In the genomic region with DNA sequence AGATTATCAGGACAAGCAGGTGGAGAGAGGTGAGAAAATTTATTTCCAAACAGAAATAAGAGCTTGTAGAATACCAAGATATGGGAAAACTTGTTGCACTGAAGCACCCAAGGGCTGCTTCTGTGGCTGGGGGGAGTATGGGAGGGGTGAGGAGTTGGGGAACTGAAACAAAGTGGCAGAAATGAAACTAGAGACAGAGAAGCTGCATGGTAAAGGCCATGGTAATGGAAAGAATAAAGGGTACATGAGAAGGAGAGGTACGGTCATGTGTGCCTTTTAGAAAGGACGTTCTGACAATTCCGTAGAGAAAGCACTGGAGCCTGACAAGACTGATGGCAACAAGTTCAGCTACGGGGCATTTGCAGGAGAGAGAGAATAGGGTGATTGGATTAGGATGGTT, we compare ENCODE assay signal across 13 cellular contexts.
DNase-seq lines count a peak whose midpoint lies in the region; ATAC-seq and TF ChIP-seq lines count a peak whose summit lies in the region.
"Had no signal": no experiment of that assay in that cellular context is flagged by ENCODE, and none has a peak within 500 bp of the region (broad histone marks: within the 10 kb centered on the region; RNA-seq: fewer than 3 reads in every experiment).

No MANE protein-coding gene starts in this region.

- ATAC-seq in GM18867 (IDR thresholded peaks at IDR 0.05; ENCODE audit: unreplicated experiment): peak; percentile 91
- peak; percentile 69 for ATAC-seq in GM21717 (IDR thresholded peaks at IDR 0.05; ENCODE audit: unreplicated experiment)
- peak; percentile 68 for ATAC-seq in HG03571 (IDR thresholded peaks at IDR 0.05; ENCODE audit: unreplicated experiment)
- ATAC-seq: activated T-helper 17 cell treated with anti-CD3 and anti-CD28 coated beads, Interleukin-2, amount 50 U/mL, for 72 hours had no signal

- TF ChIP-seq CTCF in brain microvascular endothelial cell (IDR thresholded peaks at IDR 0.05; ENCODE audit: low read depth, low read length, missing control alignments): no peak

- in situ Hi-C loops in brain microvascular endothelial cell (cut with HindIII; ENCODE audit: low pct_ligation_motif_present, low sequenced_read_pairs): no loop called here

- H3K27me3 ChIP-seq in brain microvascular endothelial cell (replicated peaks): no peaks in the 10 kb centered on the region
- H3K27me3 ChIP-seq: sigmoid colon, SJCRH30 had no signal

- H3K27ac ChIP-seq in caudate nucleus (ENCODE audit: low read depth, low read length) (no peak overlapping the region), brain microvascular endothelial cell (no peak overlapping the region)
- H3K27ac ChIP-seq: sigmoid colon, SJCRH30 had no signal

- H3K4me3 ChIP-seq in brain microvascular endothelial cell (ENCODE audit: low read depth, low read length): no peak overlapping the region
- H3K4me3 ChIP-seq: sigmoid colon, SJCRH30 had no signal

- DNase-seq in medulla oblongata (ENCODE audit: extremely low spot score): peak; percentile 67
- DNase-seq in caudate nucleus (lab: John Stamatoyannopoulos, UW): no peak
- DNase-seq in brain microvascular endothelial cell: no peak
- DNase-seq in dedifferentiated amniotic fluid mesenchymal stem cell (ENCODE audit: extremely low spot score): no peak
- no peak for DNase-seq in RKO (ENCODE audit: low spot score)
- DNase-seq: erythroblast, NCI-H345, sigmoid colon, SJCRH30 had no signal

- H3K36me3 ChIP-seq in brain microvascular endothelial cell (replicated peaks): no peaks in the 10 kb centered on the region
- H3K36me3 ChIP-seq: sigmoid colon, SJCRH30 had no signal
